20 cellular contexts compared by ENCODE assay signal in the genomic region with DNA sequence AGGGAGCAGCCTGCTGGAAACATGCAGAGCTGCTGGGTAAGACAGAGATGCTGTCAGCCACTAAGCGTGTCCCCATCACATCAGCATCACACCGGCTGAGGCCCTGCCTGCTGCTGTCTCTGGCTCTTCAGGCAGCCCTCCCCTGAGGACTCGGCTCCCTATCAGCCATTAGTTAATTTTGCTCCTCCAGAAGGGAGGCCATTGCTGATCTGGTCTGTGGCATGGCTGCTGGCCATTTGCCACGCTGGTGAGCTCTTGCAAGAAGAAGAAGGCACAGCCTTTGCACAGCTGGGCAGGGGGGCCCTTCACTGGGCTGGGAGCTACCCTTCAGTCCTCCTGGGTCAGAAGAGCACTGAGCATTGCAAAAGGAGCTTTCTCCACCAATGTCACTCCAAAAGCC.
DNase-seq lines count a peak whose midpoint lies in the region; TF ChIP-seq lines count a peak whose summit lies in the region.
"Had no signal": no experiment of that assay in that cellular context is flagged by ENCODE, and none has a peak within 500 bp of the region (broad histone marks: within the 10 kb centered on the region; RNA-seq: fewer than 3 reads in every experiment).

No MANE protein-coding gene starts in this region.

- H3K4me3 Mint-ChIP-seq in activated naive CD4-positive, alpha-beta T cell treated with anti-CD3 and anti-CD28 coated beads for 36 hours: no peak overlapping the region
- H3K4me3 Mint-ChIP-seq: activated CD8-positive, alpha-beta T cell treated with anti-CD3 and anti-CD28 coated beads, Interleukin-2, amount 10 ng/mL, durations not matched to agents 7 days and 5 days; activated naive CD4-positive, alpha-beta T cell treated with anti-CD3 and anti-CD28 coated beads, Interleukin-2, amount 50 U/mL, for 24 hours; activated T-cell treated with anti-CD3 and anti-CD28 coated beads, Interleukin-2, amount 50 U/mL, for 4 hours had no signal

- H3K36me3 ChIP-seq in stomach: peaks cover 7 to 72% (median 16%) of the 10 kb centered on the region in 4 donors
- H3K36me3 ChIP-seq in H7 (replicated peaks; ENCODE audit: control insufficient read depth, insufficient read depth, low read length): no peaks in the 10 kb centered on the region
- H3K36me3 ChIP-seq: ovary had no signal

- CTCF ChIA-PET in activated naive CD4-positive, alpha-beta T cell treated with anti-CD3 and anti-CD28 coated beads for 36 hours (lab: Charles Lee): interaction anchor here (0.6 to 1.6 kb wide), 2 partner anchors 10 to 350 kb away, joined by 3 to 5 read pairs; no protein-coding TSS in a partner anchor

- H3K27ac ChIP-seq in coronary artery: peak overlapping the region; percentile 53 to 93
- peak overlapping the region in 4 of 5 donors; percentile 78 to 86 (median 83) for H3K27ac ChIP-seq in stomach
- H3K27ac ChIP-seq: ovary, SJSA1 had no signal

- no peak overlapping the region for H3K27ac Mint-ChIP-seq in activated naive CD4-positive, alpha-beta T cell treated with anti-CD3 and anti-CD28 coated beads for 36 hours
- H3K27ac Mint-ChIP-seq: activated CD8-positive, alpha-beta T cell treated with anti-CD3 and anti-CD28 coated beads, Interleukin-2, amount 10 ng/mL, durations not matched to agents 7 days and 5 days; activated naive CD4-positive, alpha-beta T cell treated with anti-CD3 and anti-CD28 coated beads, Interleukin-2, amount 50 U/mL, for 24 hours had no signal

- peaks cover 4% of the 10 kb centered on the region for H3K36me3 Mint-ChIP-seq in activated naive CD4-positive, alpha-beta T cell treated with anti-CD3 and anti-CD28 coated beads for 36 hours (ENCODE audit: low read depth)

- peaks cover 62 to 98% (median 86%) of the 10 kb centered on the region in 4 donors for H3K4me1 ChIP-seq in stomach
- H3K4me1 ChIP-seq: SJSA1 had no signal

- no peak for TF ChIP-seq POLR2A in stomach (IDR thresholded peaks at IDR 0.05)

- H3K27me3 ChIP-seq in stomach: no peaks in the 10 kb centered on the region
- no peaks in the 10 kb centered on the region for H3K27me3 ChIP-seq in H7 (ENCODE audit: control insufficient read depth, insufficient read depth, low read length)
- H3K27me3 ChIP-seq: ovary, SJSA1 had no signal

- H3K9me3 Mint-ChIP-seq in activated naive CD4-positive, alpha-beta T cell treated with anti-CD3 and anti-CD28 coated beads for 36 hours: no peaks in the 10 kb centered on the region
- H3K9me3 Mint-ChIP-seq: activated naive CD4-positive, alpha-beta T cell treated with anti-CD3 and anti-CD28 coated beads, Interleukin-2, amount 50 U/mL, for 24 hours; activated T-cell treated with anti-CD3 and anti-CD28 coated beads, Interleukin-2, amount 50 U/mL, for 4 hours had no signal

- no peaks in the 10 kb centered on the region for H3K9me3 ChIP-seq in stomach
- H3K9me3 ChIP-seq: ovary, SJSA1 had no signal

- 78 to 89% (median 85%) methylated on average over 4 of the region's 4 CpGs for WGBS in stomach, 5 donors

- intact Hi-C loops in stomach (cut with DNase I; ENCODE audit: low total_unique reads): no loop called here
- intact Hi-C loops in activated naive CD4-positive, alpha-beta T cell treated with anti-CD3 and anti-CD28 coated beads for 36 hours (cut with micrococcal nuclease): no loop called here

- H3K4me3 ChIP-seq in coronary artery (no peak overlapping the region), stomach (no peak overlapping the region), H7 (ENCODE audit: insufficient read depth, low read depth, low read length) (no peak overlapping the region)
- H3K4me3 ChIP-seq: lung, ovary, SJSA1 had no signal

- peaks cover 21% of the 10 kb centered on the region for H3K4me1 Mint-ChIP-seq in activated naive CD4-positive, alpha-beta T cell treated with anti-CD3 and anti-CD28 coated beads for 36 hours (ENCODE audit: low read depth)

- TF ChIP-seq EP300 in stomach (IDR thresholded peaks at IDR 0.05): no peak

- DNase-seq in NCI-H2029 (lab: John Stamatoyannopoulos, UW) (peak; percentile 32), NCI-H2029 treated with DMSO at 0.1 percent for 48 hours (lab: John Stamatoyannopoulos, UW) (no peak), NCI-H1694 treated with DMSO at 0.1 percent for 48 hours (lab: John Stamatoyannopoulos, UW) (peak; percentile 34), coronary artery (ENCODE audit: low spot score) (no peak), stomach (no peak), dermis blood vessel endothelial cell (no peak), H7 (no peak)
- DNase-seq in activated naive CD4-positive, alpha-beta T cell treated with anti-CD3 and anti-CD28 coated beads for 36 hours: no peak
- DNase-seq: activated CD8-positive, alpha-beta T cell treated with anti-CD3 and anti-CD28 coated beads, Interleukin-2, amount 10 ng/mL, durations not matched to agents 7 days and 5 days; activated T-cell treated with anti-CD3 and anti-CD28 coated beads, Interleukin-2, amount 50 U/mL, for 4 hours; DMS153; MV-4-11; NCI-H1930; NCI-H524 treated with DMSO at 0.1 percent for 48 hours; ovary; stimulated activated CD4-positive, alpha-beta T cell treated with anti-CD3 and anti-CD28 coated beads, Interleukin-1b, Interleukin-23, amount 100 ng/mL, for 48 hours; stimulated activated naive CD4-positive, alpha-beta T cell had no signal

- TF ChIP-seq CTCF in coronary artery (IDR thresholded peaks at IDR 0.05) (no peak), stomach (IDR thresholded peaks at IDR 0.05) (no peak)

- no peaks in the 10 kb centered on the region for H3K27me3 Mint-ChIP-seq in activated naive CD4-positive, alpha-beta T cell treated with anti-CD3 and anti-CD28 coated beads for 36 hours (ENCODE audit: low read depth)
- H3K27me3 Mint-ChIP-seq: activated naive CD4-positive, alpha-beta T cell treated with anti-CD3 and anti-CD28 coated beads, Interleukin-2, amount 50 U/mL, for 24 hours had no signal

Comparison
In these comparisons a context has a peak if more than half of its experiments do, and no peak if none do; other contexts are left out.
1. DNase-seq: peak in NCI-H2029 (single experiment) and NCI-H1694 treated with DMSO at 0.1 percent for 48 hours (single experiment); none in NCI-H2029 treated with DMSO at 0.1 percent for 48 hours (single experiment), coronary artery (single experiment), stomach (single experiment), dermis blood vessel endothelial cell (single experiment), H7 (single experiment) and activated naive CD4-positive, alpha-beta T cell treated with anti-CD3 and anti-CD28 coated beads for 36 hours (single experiment).